ENCODE assay signal across 27 cellular contexts in genomic region chr9:135247174-135247930, GRCh38.
DNase-seq lines count a peak whose midpoint lies in the region; ATAC-seq, FAIRE-seq and TF ChIP-seq lines count a peak whose summit lies in the region.
"Had no signal": no experiment of that assay in that cellular context is flagged by ENCODE, and none has a peak within 500 bp of the region (broad histone marks: within the 10 kb centered on the region; RNA-seq: fewer than 3 reads in every experiment).

No MANE protein-coding gene starts in this region.

- DNase-seq in A673 (ENCODE audit: low spot score) (peak; percentile 36), Daoy (ENCODE audit: low read depth) (peak; percentile 51), kidney (peak; percentile 63), psoas muscle (peak; percentile 10 to 13), testis (no peak)
- DNase-seq: ACHN; activated CD4-positive, CD25-positive, alpha-beta regulatory T cell; activated effector memory CD4-positive, alpha-beta T cell treated with anti-CD3 and anti-CD28 coated beads, Interleukin-2, amount 50 U/mL, for 16 hours; activated T-cell treated with anti-CD3 and anti-CD28 coated beads, Interleukin-2, amount 50 U/mL, for 24 hours; DMS53; effector CD4-positive, alpha-beta T cell; immature natural killer cell; naive B cell; NCI-H1048; NCI-H2107; NCI-H345; stimulated activated naive CD4-positive, alpha-beta T cell; T-helper 1 cell had no signal

- no peak for TF ChIP-seq POLR2A in testis (IDR thresholded peaks at IDR 0.05)

- peaks cover 24% of the 10 kb centered on the region for H3K4me1 ChIP-seq in A673 (ENCODE audit: insufficient read depth, low read length, poor library complexity, severe bottlenecking)
- no peaks in the 10 kb centered on the region for H3K4me1 ChIP-seq in kidney (ENCODE audit: control insufficient read depth in 1 of 2, insufficient read depth in 1 of 2, low read depth in 1 of 2, low read length in 2 of 2)
- H3K4me1 ChIP-seq in psoas muscle = no peaks in the 10 kb centered on the region
- no peaks in the 10 kb centered on the region for H3K4me1 ChIP-seq in testis

- ATAC-seq in psoas muscle (no peak), HG02623 (IDR thresholded peaks at IDR 0.05; ENCODE audit: unreplicated experiment) (no peak), GM19452 (IDR thresholded peaks at IDR 0.05; ENCODE audit: unreplicated experiment) (no peak)

- H3K27ac ChIP-seq in A673 (ENCODE audit: low read depth, low read length, poor library complexity, severe bottlenecking) = no peak overlapping the region
- H3K27ac ChIP-seq in kidney (ENCODE audit: low read depth in 2 of 2, low read length in 2 of 2) = no peak overlapping the region
- no peak overlapping the region for H3K27ac ChIP-seq in psoas muscle
- no peak overlapping the region for H3K27ac ChIP-seq in testis
- H3K27ac ChIP-seq: neutrophil, skin epidermis, suprapubic skin had no signal

- 75 to 80% (median 77%) methylated on average over 29 of the region's 29 CpGs for WGBS in psoas muscle, 3 donors
- 69 to 87% methylated on average over 19 to 28 of the region's 29 CpGs for WGBS in testis, 2 donors

- H3K9me3 ChIP-seq in A673 (ENCODE audit: low read depth, low read length, poor library complexity, severe bottlenecking) (no peaks in the 10 kb centered on the region), kidney (ENCODE audit: control insufficient read depth in 1 of 2, low read length in 2 of 2) (no peaks in the 10 kb centered on the region), psoas muscle (no peaks in the 10 kb centered on the region), testis (no peaks in the 10 kb centered on the region)
- H3K9me3 ChIP-seq: neutrophil, suprapubic skin had no signal

- FAIRE-seq in kidney (lab: Jason Lieb, UNC) = no peak
- FAIRE-seq: bronchial epithelial cell, colon, G401.6, urothelium cell line had no signal

- POLR2A ChIA-PET in A673 (lab: Charles Lee; ENCODE audit: low non-redundant PET) = no interaction called here

- H3K4me3 ChIP-seq in A673 (ENCODE audit: low read depth, low read length, poor library complexity, severe bottlenecking) = no peak overlapping the region
- no peak overlapping the region for H3K4me3 ChIP-seq in kidney (ENCODE audit: low read length in 2 of 2)
- no peak overlapping the region for H3K4me3 ChIP-seq in psoas muscle
- no peak overlapping the region for H3K4me3 ChIP-seq in testis
- H3K4me3 ChIP-seq: skin epidermis, suprapubic skin had no signal

- no peak overlapping the region for H3K9ac ChIP-seq in kidney (ENCODE audit: low read length in 2 of 2)

- no peaks in the 10 kb centered on the region for H3K36me3 ChIP-seq in A673 (ENCODE audit: insufficient read depth, low read length, poor library complexity, severe bottlenecking)
- H3K36me3 ChIP-seq in kidney (ENCODE audit: control insufficient read depth in 1 of 2, insufficient read depth in 2 of 2, low read length in 2 of 2) = no peaks in the 10 kb centered on the region
- no peaks in the 10 kb centered on the region for H3K36me3 ChIP-seq in psoas muscle (ENCODE audit: insufficient read depth in 1 of 2, low read depth in 1 of 2)
- H3K36me3 ChIP-seq in testis (ENCODE audit: low read depth, missing control alignments) = no peaks in the 10 kb centered on the region
- H3K36me3 ChIP-seq: neutrophil, suprapubic skin had no signal

- no TSS peak for BruUV-seq in A673 (replicated peaks; lab: Mats Ljungman, UMichigan)

- CTCF ChIA-PET in A673 (lab: Charles Lee) = no interaction called here

- TF ChIP-seq CTCF in A673 (conservative IDR thresholded peaks at IDR 0.05; ENCODE audit: low read depth, low read length) (no peak), kidney (IDR thresholded peaks at IDR 0.05; ENCODE audit: borderline replicate concordance, extremely low read depth, insufficient read depth) (no peak), psoas muscle (IDR thresholded peaks at IDR 0.05) (no peak), testis (IDR thresholded peaks at IDR 0.05) (no peak)

- intact Hi-C loops in A673 (cut with micrococcal nuclease; ENCODE audit: unreplicated experiment) = no loop called here
- intact Hi-C loops in kidney (cut with DNase I) = no loop called here
- intact Hi-C loops in psoas muscle (cut with DNase I) = no loop called here
- intact Hi-C loops in testis (cut with DNase I; ENCODE audit: low total_unique reads) = no loop called here

- no peaks in the 10 kb centered on the region for H3K27me3 ChIP-seq in A673 (replicated peaks; ENCODE audit: insufficient read depth, low read depth, low read length, poor library complexity)
- peaks cover 0 to 72% (median 12%) of the 10 kb centered on the region in 3 donors for H3K27me3 ChIP-seq in psoas muscle (ENCODE audit: insufficient read depth in 3 of 3, low read length in 2 of 3)
- no peaks in the 10 kb centered on the region for H3K27me3 ChIP-seq in testis
